8 cellular contexts compared by ENCODE assay signal in genomic region chr18:37299471-37300304, GRCh38.
DNase-seq lines count a peak whose midpoint lies in the region; ATAC-seq and TF ChIP-seq lines count a peak whose summit lies in the region.

No MANE protein-coding gene starts in this region.

- H3K9me3 ChIP-seq in right cardiac atrium (ENCODE audit: control insufficient read depth, low read length) (no peaks in the 10 kb centered on the region), sigmoid colon (no peaks in the 10 kb centered on the region)

- TF ChIP-seq POLR2A in sigmoid colon (IDR thresholded peaks at IDR 0.05): no peak

- H3K4me1 ChIP-seq in right cardiac atrium (ENCODE audit: control insufficient read depth, insufficient read depth, low read length) (peaks cover 6% of the 10 kb centered on the region), sigmoid colon (peaks cover 0 to 15% (median 14%) of the 10 kb centered on the region in 4 donors)

- no peak overlapping the region for H3K27ac ChIP-seq in right cardiac atrium (ENCODE audit: low read length)
- H3K27ac ChIP-seq in sigmoid colon: peak overlapping the region in 1 of 4 donors; percentile 35

- peak; percentile 98 for DNase-seq in DMS153 treated with DMSO at 0.1 percent for 48 hours (lab: John Stamatoyannopoulos, UW; ENCODE audit: unreplicated experiment)
- peak; percentile 86 for DNase-seq in NCI-H2029 treated with DMSO at 0.1 percent for 48 hours (lab: John Stamatoyannopoulos, UW)
- DNase-seq in amniotic stem cell (lab: John Stamatoyannopoulos, UW): peak; percentile 89
- DNase-seq in right cardiac atrium: peak; percentile 88 to 94 (median 90)
- peak; percentile 90 for DNase-seq in sigmoid colon
- DNase-seq in cortex of kidney (lab: John Stamatoyannopoulos, UW): no peak
- no peak for DNase-seq in effector CD8-positive, alpha-beta T cell (lab: John Stamatoyannopoulos, UW)

- H3K4me3 ChIP-seq in right cardiac atrium (ENCODE audit: low read length) (no peak overlapping the region), sigmoid colon (no peak overlapping the region)

- intact Hi-C loops in right cardiac atrium (cut with DNase I): no loop called here
- intact Hi-C loops in sigmoid colon (cut with DNase I): no loop called here

- WGBS in right cardiac atrium: 18% methylated on average over 10 of the region's 10 CpGs
- 18 to 53% methylated on average over 10 of the region's 10 CpGs for WGBS in sigmoid colon, 2 donors

- TF ChIP-seq CTCF in sigmoid colon (IDR thresholded peaks at IDR 0.05): no peak

- no peak for TF ChIP-seq EP300 in sigmoid colon (IDR thresholded peaks at IDR 0.05)

- no peaks in the 10 kb centered on the region for H3K36me3 ChIP-seq in sigmoid colon

- peak; percentile 61 for ATAC-seq in HG02870 (IDR thresholded peaks at IDR 0.05; ENCODE audit: unreplicated experiment)
- ATAC-seq in right cardiac atrium: peak; percentile 92 to 93

- H3K27me3 ChIP-seq in right cardiac atrium (ENCODE audit: control insufficient read depth, insufficient read depth): no peaks in the 10 kb centered on the region
- H3K27me3 ChIP-seq in sigmoid colon: no peaks in the 10 kb centered on the region

Comparison
In these comparisons a context has a peak if more than half of its experiments do, and no peak if none do; other contexts are left out.
1. DNase-seq: peak in DMS153 treated with DMSO at 0.1 percent for 48 hours (single experiment), NCI-H2029 treated with DMSO at 0.1 percent for 48 hours (single experiment), amniotic stem cell (single experiment), right cardiac atrium (3 of 3) and sigmoid colon (single experiment); none in cortex of kidney (single experiment) and effector CD8-positive, alpha-beta T cell (single experiment).